In genomic region chr2:206353685-206354084, GRCh38 we compare ENCODE assay signal across 15 cellular contexts.
DNase-seq lines count a peak whose midpoint lies in the region; ATAC-seq and TF ChIP-seq lines count a peak whose summit lies in the region.
"Had no signal": no experiment of that assay in that cellular context is flagged by ENCODE, and none has a peak within 500 bp of the region (broad histone marks: within the 10 kb centered on the region; RNA-seq: fewer than 3 reads in every experiment).

No MANE protein-coding gene starts in this region.

- DNase-seq in MM.1S (peak; percentile 55), foreskin keratinocyte (no peak), SW480 (ENCODE audit: low spot score) (no peak), NCI-H1092 (lab: John Stamatoyannopoulos, UW) (no peak), ureter (ENCODE audit: low spot score) (no peak)
- DNase-seq in stimulated activated CD4-positive, alpha-beta T cell treated with anti-CD3 and anti-CD28 coated beads, Interleukin-4, amount 100 ng/mL, for 1 hour, result no peak
- DNase-seq: activated T-cell treated with anti-CD3 and anti-CD28 coated beads, Interleukin-2, amount 50 U/mL, for 4 hours; CD8-positive, alpha-beta T cell; GDM1; immature natural killer cell; NCI-H187 treated with DMSO at 0.1 percent for 48 hours; pancreas; T-cell had no signal

- no peak overlapping the region for H3K9ac ChIP-seq in MM.1S (ENCODE audit: low read length)

- no peaks in the 10 kb centered on the region for H3K27me3 ChIP-seq in MM.1S (replicated peaks; ENCODE audit: insufficient read depth, low read length)
- H3K27me3 ChIP-seq in foreskin keratinocyte, result no peaks in the 10 kb centered on the region
- H3K27me3 ChIP-seq: pancreas had no signal

- peaks cover 10% of the 10 kb centered on the region for H3F3A ChIP-seq in MM.1S (ENCODE audit: insufficient read depth, low read length)

- peaks cover 17% of the 10 kb centered on the region for H3K4me1 ChIP-seq in MM.1S (ENCODE audit: low read length)
- no peaks in the 10 kb centered on the region for H3K4me1 ChIP-seq in foreskin keratinocyte
- H3K4me1 ChIP-seq: pancreas had no signal

- H3K27ac ChIP-seq in MM.1S (ENCODE audit: low read length), result peak overlapping the region; percentile 45; the same call in 1 of the 2 replicates
- no peak overlapping the region for H3K27ac ChIP-seq in foreskin keratinocyte
- H3K27ac ChIP-seq: pancreas had no signal

- H3K9me2 ChIP-seq in MM.1S (replicated peaks; ENCODE audit: insufficient read depth, low read length), result no peaks in the 10 kb centered on the region

- peak overlapping the region; percentile 52 for H2AFZ ChIP-seq in MM.1S (ENCODE audit: low read length)

- TF ChIP-seq CTCF in MM.1S (IDR thresholded peaks at IDR 0.05; ENCODE audit: low read length) (peak; percentile 34), foreskin keratinocyte (conservative IDR thresholded peaks at IDR 0.05) (peak; percentile 15)

- no peaks in the 10 kb centered on the region for H3K36me3 ChIP-seq in MM.1S (replicated peaks; ENCODE audit: insufficient read depth, low read length)
- H3K36me3 ChIP-seq: pancreas had no signal

- no peaks in the 10 kb centered on the region for H4K20me1 ChIP-seq in MM.1S (ENCODE audit: insufficient read depth, low read length)

- H3K9me3 ChIP-seq in MM.1S (replicated peaks; ENCODE audit: insufficient read depth, low read length), result no peaks in the 10 kb centered on the region
- H3K9me3 ChIP-seq: pancreas had no signal

- 0 out of 2 replicates have a peak overlapping the region, but pooled peaks have one; percentile 13 for H3K4me2 ChIP-seq in MM.1S (ENCODE audit: low read depth, low read length)

- ATAC-seq in GM18867 (IDR thresholded peaks at IDR 0.05; ENCODE audit: unreplicated experiment), result peak; percentile 67
- peak; percentile 57 for ATAC-seq in GM21526 (IDR thresholded peaks at IDR 0.05; ENCODE audit: low FRiP score, unreplicated experiment)
- peak; percentile 61 for ATAC-seq in foreskin keratinocyte
- ATAC-seq: activated T-cell treated with anti-CD3 and anti-CD28 coated beads, Interleukin-2, amount 50 U/mL, for 4 hours; CD8-positive, alpha-beta T cell; pancreas; T-cell had no signal

- no peak overlapping the region for H3K4me3 ChIP-seq in MM.1S (ENCODE audit: low read length)
- H3K4me3 ChIP-seq: pancreas had no signal

- no peaks in the 10 kb centered on the region for H3K79me2 ChIP-seq in MM.1S (ENCODE audit: low read length)
